8 cellular contexts compared by ENCODE assay signal in the genomic region with DNA sequence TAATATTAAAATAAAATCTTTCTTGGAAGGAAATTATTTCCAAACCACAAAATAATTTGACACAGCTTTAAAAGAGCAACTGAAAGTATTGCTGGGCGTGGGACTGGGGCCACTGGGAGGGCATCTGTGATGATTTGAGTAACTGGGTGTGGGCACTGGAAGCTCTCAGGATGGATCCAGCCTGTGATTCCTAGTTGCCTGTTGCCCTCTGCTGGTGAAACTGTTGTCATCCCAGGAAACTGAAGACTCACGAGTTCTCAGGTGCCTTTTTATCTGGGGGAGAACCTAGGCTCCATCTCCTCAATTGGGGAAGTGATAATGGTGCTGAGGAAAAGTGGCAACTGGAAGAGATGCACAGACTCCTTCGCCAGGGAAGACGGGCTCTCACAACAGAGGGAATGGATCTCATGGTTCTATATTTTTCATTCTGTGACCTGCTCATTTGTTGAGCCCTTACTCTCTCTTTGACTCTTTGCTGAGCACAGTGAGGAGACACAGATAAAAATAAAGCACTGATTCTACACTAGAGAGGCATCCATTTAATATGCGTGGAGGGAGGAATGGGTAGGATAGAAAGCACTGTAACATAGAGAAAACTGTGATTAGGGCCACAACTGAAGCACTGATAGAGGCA.
A peak's percentile ranks its signal among the peaks of the same experiment; 100 is the strongest.
DNase-seq lines count a peak whose midpoint lies in the region; ATAC-seq and TF ChIP-seq lines count a peak whose summit lies in the region.

No MANE protein-coding gene starts in this region.

- no peaks in the 10 kb centered on the region for H3K27me3 Mint-ChIP-seq in activated T-cell treated with anti-CD3 and anti-CD28 coated beads, Interleukin-2, amount 50 U/mL, for 24 hours
- peaks cover 8% of the 10 kb centered on the region for H3K27me3 Mint-ChIP-seq in T-helper 17 cell

- H3K4me1 Mint-ChIP-seq in activated T-cell treated with anti-CD3 and anti-CD28 coated beads, Interleukin-2, amount 50 U/mL, for 24 hours (ENCODE audit: low read depth): peaks cover 36% of the 10 kb centered on the region
- peaks cover 7% of the 10 kb centered on the region for H3K4me1 Mint-ChIP-seq in T-helper 17 cell

- TF ChIP-seq CTCF in fibroblast of pulmonary artery (IDR thresholded peaks at IDR 0.05; ENCODE audit: low read length, missing control alignments): peak; percentile 86

- ATAC-seq in T-helper 17 cell (no peak), HG03565 (IDR thresholded peaks at IDR 0.05; ENCODE audit: unreplicated experiment) (no peak)

- H3K9me3 Mint-ChIP-seq in activated T-cell treated with anti-CD3 and anti-CD28 coated beads, Interleukin-2, amount 50 U/mL, for 24 hours: no peaks in the 10 kb centered on the region

- no peak overlapping the region for H3K27ac Mint-ChIP-seq in activated T-cell treated with anti-CD3 and anti-CD28 coated beads, Interleukin-2, amount 50 U/mL, for 24 hours
- H3K27ac Mint-ChIP-seq in T-helper 17 cell: peak overlapping the region; percentile 9

- no peak overlapping the region for H3K4me3 Mint-ChIP-seq in activated T-cell treated with anti-CD3 and anti-CD28 coated beads, Interleukin-2, amount 50 U/mL, for 24 hours
- no peak overlapping the region for H3K4me3 Mint-ChIP-seq in T-helper 17 cell

- DNase-seq in activated T-cell treated with anti-CD3 and anti-CD28 coated beads for 24 hours (ENCODE audit: low read depth) (peak; percentile 12), NCI-H1436 (lab: John Stamatoyannopoulos, UW) (peak; percentile 79), T-helper 17 cell (no peak), fibroblast of pulmonary artery (ENCODE audit: low read depth) (peak; percentile 75), nucleus accumbens (lab: John Stamatoyannopoulos, UW) (peak in 41 of 56 donors; percentile 0 to 59 (median 11)), HUDEP-2 (lab: John Stamatoyannopoulos, UW; ENCODE audit: unreplicated experiment in 76 of 76) (no peak)
- DNase-seq in activated T-cell treated with anti-CD3 and anti-CD28 coated beads, Interleukin-2, amount 50 U/mL, for 24 hours: no peak

- H3K36me3 Mint-ChIP-seq in activated T-cell treated with anti-CD3 and anti-CD28 coated beads, Interleukin-2, amount 50 U/mL, for 24 hours (ENCODE audit: low read depth): no peaks in the 10 kb centered on the region
- peaks cover 2% of the 10 kb centered on the region for H3K36me3 Mint-ChIP-seq in T-helper 17 cell (ENCODE audit: low read depth)

- no peaks in the 10 kb centered on the region for H3K9me3 ChIP-seq in T-helper 17 cell (ENCODE audit: control insufficient read depth, low read length, poor library complexity, severe bottlenecking)

- H3K4me3 ChIP-seq in fibroblast of pulmonary artery (replicated peaks; ENCODE audit: low read depth, low read length): no peak overlapping the region

Comparison
In these comparisons a context has a peak if more than half of its experiments do, and no peak if none do; other contexts are left out.
1. DNase-seq: peak in activated T-cell treated with anti-CD3 and anti-CD28 coated beads for 24 hours (single experiment), NCI-H1436 (single experiment), fibroblast of pulmonary artery (single experiment) and nucleus accumbens (41 of 56); none in activated T-cell treated with anti-CD3 and anti-CD28 coated beads, Interleukin-2, amount 50 U/mL, for 24 hours (single experiment), T-helper 17 cell (0 of 3) and HUDEP-2 (0 of 76).